ENCODE assay signal across 9 cellular contexts in the genomic region with DNA sequence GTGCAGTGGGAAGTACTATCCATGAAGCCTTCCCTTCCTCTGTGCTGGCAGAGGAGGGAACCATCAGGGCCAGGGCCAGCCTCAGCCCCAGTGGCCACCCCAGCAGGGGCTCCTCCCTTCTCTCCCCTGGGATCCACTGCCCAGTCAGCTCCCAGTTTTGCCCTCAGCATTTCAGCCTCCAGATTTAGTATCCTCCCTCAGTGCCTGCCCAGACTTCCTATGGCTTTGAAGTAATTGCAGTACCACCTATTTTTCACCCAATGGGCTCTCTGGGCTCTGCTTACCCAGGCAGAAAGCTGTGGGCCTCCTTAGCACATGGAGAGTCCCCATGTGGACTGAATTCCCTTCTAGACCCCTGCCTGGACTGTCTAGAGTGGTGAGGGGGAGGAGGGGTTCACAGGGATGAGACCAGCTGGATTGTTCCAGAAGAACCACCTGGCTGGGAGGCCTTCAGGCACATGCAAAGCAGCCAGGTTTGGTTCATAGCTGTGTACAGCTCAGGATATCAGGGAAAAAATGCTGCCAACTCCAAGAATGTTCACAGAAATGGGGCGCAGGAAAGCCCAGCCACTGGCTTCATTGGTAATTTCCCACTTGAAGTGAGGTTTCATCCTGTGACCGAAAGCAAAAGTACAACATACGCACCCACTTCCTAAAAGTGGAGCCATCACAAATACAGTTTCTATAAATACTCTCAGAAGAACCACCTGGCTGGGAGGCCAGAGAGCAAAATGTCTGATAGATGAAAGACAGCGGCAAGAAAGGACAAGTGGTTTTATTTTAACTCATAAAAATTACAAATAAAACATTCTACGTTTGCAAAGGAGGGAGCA. TPM values are rescaled to one million over a fixed set of nuclear protein-coding genes. Genes with fewer than 3 reads are reported as not detected.
DNase-seq lines count a peak whose midpoint lies in the region; ATAC-seq and TF ChIP-seq lines count a peak whose summit lies in the region.
"Had no signal": no experiment of that assay in that cellular context is flagged by ENCODE, and none has a peak within 500 bp of the region (broad histone marks: within the 10 kb centered on the region; RNA-seq: fewer than 3 reads in every experiment).

No MANE protein-coding gene starts in this region.

- no peaks in the 10 kb centered on the region for H3K9me3 Mint-ChIP-seq in effector memory CD8-positive, alpha-beta T cell

- H3K27ac Mint-ChIP-seq in effector memory CD8-positive, alpha-beta T cell: peak overlapping the region; percentile 34 to 66

- peak; percentile 57 for ATAC-seq in GM21528 (IDR thresholded peaks at IDR 0.05; ENCODE audit: low FRiP score, unreplicated experiment)
- peak; percentile 91 for ATAC-seq in effector memory CD8-positive, alpha-beta T cell (replicated peaks)
- ATAC-seq: right cardiac atrium had no signal

- 54 to 67% (median 62%) methylated on average over 5 of the region's 5 CpGs for WGBS in stomach, 5 donors

- no peaks in the 10 kb centered on the region for H3K36me3 Mint-ChIP-seq in effector memory CD8-positive, alpha-beta T cell (ENCODE audit: insufficient read depth)

- H3K4me1 Mint-ChIP-seq in effector memory CD8-positive, alpha-beta T cell (ENCODE audit: low read depth in 2 of 2): peaks cover 13 to 18% of the 10 kb centered on the region in 2 donors

- H3K4me1 ChIP-seq in stomach: peaks cover 25 to 62% (median 56%) of the 10 kb centered on the region in 4 donors

- H3K27me3 Mint-ChIP-seq in effector memory CD8-positive, alpha-beta T cell: peaks cover 7 to 23% of the 10 kb centered on the region in 2 donors

- TF ChIP-seq CTCF in GM13977 (IDR thresholded peaks at IDR 0.05; ENCODE audit: extremely low read depth, insufficient read depth, missing control alignments): no peak
- TF ChIP-seq CTCF in stomach (IDR thresholded peaks at IDR 0.05): no peak

- H3K27me3 ChIP-seq in stomach: no peaks in the 10 kb centered on the region

- no peak overlapping the region for H3K4me3 ChIP-seq in stomach

- DNase-seq in GM13977 (ENCODE audit: low spot score) (peak; percentile 72), stomach (no peak), NCI-H2081 (lab: John Stamatoyannopoulos, UW) (no peak), GF-D8 (lab: John Stamatoyannopoulos, UW) (no peak), NCI-H2029 (lab: John Stamatoyannopoulos, UW) (no peak)
- DNase-seq in effector memory CD8-positive, alpha-beta T cell: no peak

- no peak for TF ChIP-seq EP300 in stomach (IDR thresholded peaks at IDR 0.05)

- intact Hi-C loops in stomach (cut with DNase I; ENCODE audit: low total_unique reads): no loop called here

- in situ Hi-C loops in GM13977 (cut with MboI; ENCODE audit: low pct_unique_long_range_greater_than_20kb, low sequenced_read_pairs, unreplicated experiment): no loop called here

- H3K36me3 ChIP-seq in KOPT-K1 (ENCODE audit: insufficient read depth, low read length) (no peaks in the 10 kb centered on the region), stomach (no peaks in the 10 kb centered on the region)

- H3K9me3 ChIP-seq in KOPT-K1 (ENCODE audit: insufficient read depth, low read length, poor library complexity, severe bottlenecking): no peaks in the 10 kb centered on the region
- H3K9me3 ChIP-seq in stomach: no peaks in the 10 kb centered on the region

- TF ChIP-seq POLR2A in stomach (IDR thresholded peaks at IDR 0.05): no peak

- peak overlapping the region; percentile 54 to 62 for H3K4me3 Mint-ChIP-seq in effector memory CD8-positive, alpha-beta T cell

- H3K27ac ChIP-seq in KOPT-K1 (ENCODE audit: low read depth, low read length, poor library complexity, severe bottlenecking): peak overlapping the region; percentile 72
- peak overlapping the region in 4 of 5 donors; percentile 47 to 79 (median 64) for H3K27ac ChIP-seq in stomach

RNA-seq across cellular contexts. Expression of gene HERPUD1, which starts 15.2 kb away (rescaled TPM):
- total RNA-seq in stomach: 100 to 1,000 TPM in 3 of 5 donors, 10 to 100 TPM in 1, 1 to 10 TPM in 1; 2.6 to 329 (median 190) TPM
- 10 to 100 TPM; 40.4 to 63.7 (median 57.9) TPM for polyA plus RNA-seq in stomach

RNA-seq across cellular contexts. Expression of gene CETP, which starts 45.0 kb away (rescaled TPM):
- 1 to 10 TPM in 1 of 5 donors, not detected in 4; 2.9 TPM for total RNA-seq in stomach
- under 1 TPM; 0.18 to 0.46 (median 0.19) TPM for polyA plus RNA-seq in stomach

RNA-seq across cellular contexts. Expression of gene SLC12A3, which starts 51.8 kb away (rescaled TPM):
- not detected for total RNA-seq in stomach
- under 1 TPM in 2 of 3 donors, not detected in 1; 0.10 to 0.12 TPM for polyA plus RNA-seq in stomach
- total RNA-seq: right cardiac atrium had no signal
- polyA plus RNA-seq: right cardiac atrium had no signal
